1 cellular context compared by ENCODE assay signal in the genomic region with DNA sequence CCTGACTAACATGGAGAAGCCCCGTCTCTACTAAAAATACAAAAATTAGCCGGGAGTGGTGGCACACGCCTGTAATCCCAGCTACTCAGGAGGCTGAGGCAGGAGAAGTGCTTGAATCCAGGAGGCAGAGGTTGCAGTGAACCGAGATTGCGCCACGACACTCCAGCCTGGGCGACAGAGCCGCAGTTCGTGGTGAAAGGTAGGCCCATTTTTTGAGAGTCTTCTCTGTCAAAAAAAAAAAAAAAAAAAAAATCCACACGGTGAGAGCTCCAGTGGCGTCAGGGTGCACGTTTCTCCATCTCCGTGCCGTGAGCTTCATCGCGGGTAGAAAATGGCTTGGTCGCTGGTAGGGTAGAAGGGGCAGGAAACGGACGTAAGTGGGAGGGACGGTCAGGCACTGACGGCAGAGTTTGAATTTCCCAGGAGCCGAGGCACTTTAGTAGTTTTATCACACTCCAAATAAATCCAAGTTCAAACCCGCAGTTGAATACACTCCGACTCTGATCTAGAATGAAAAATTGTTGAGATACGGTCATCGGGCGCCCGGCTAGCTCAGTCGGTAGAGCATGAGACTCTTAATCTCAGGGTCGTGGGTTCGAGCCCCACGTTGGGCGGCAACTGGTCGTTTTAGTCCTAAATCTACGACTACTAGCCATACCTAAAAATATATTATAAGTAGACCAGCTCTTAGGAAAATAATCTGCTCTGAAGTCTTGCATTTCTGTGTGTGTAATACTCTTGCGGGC.
TF ChIP-seq lines count a peak whose summit lies in the region.

No MANE protein-coding gene starts in this region.

TF ChIP-seq in GM12878, 131 proteins besides CTCF, POLR2A, EP300 and RAD21 (continued from another document):
- TF ChIP-seq E4F1 (IDR thresholded peaks at IDR 0.05; ENCODE audit: borderline replicate concordance, partially characterized antibody) (no peak), RBBP5 (conservative IDR thresholded peaks at IDR 0.05) (no peak), KAT2A (conservative IDR thresholded peaks at IDR 0.05; ENCODE audit: control insufficient read depth, low read depth, low read length) (no peak), BCL11A (IDR thresholded peaks at IDR 0.05; ENCODE audit: low read depth, low read length) (no peak), NFYA (IDR thresholded peaks at IDR 0.05; ENCODE audit: borderline replicate concordance, low read depth, low read length) (no peak), KDM1A (IDR thresholded peaks at IDR 0.05; ENCODE audit: borderline replicate concordance) (no peak), CREB1 (IDR thresholded peaks at IDR 0.05; ENCODE audit: low read depth) (0 out of 2 replicates have a peak, but pooled peaks have one; percentile 38), BCL3 (IDR thresholded peaks at IDR 0.05; ENCODE audit: borderline replicate concordance, insufficient read depth, low read depth, low read length, poor library complexity, severe bottlenecking) (no peak), RUNX3 (IDR thresholded peaks at IDR 0.05; ENCODE audit: low read length) (peak; percentile 54), ZNF592 (IDR thresholded peaks at IDR 0.05) (no peak), YBX1 (IDR thresholded peaks at IDR 0.05) (no peak), HDAC2 (IDR thresholded peaks at IDR 0.05) (no peak), SPI1 (IDR thresholded peaks at IDR 0.05; ENCODE audit: borderline replicate concordance, insufficient read depth, low read depth, low read length) (no peak), POLR2AphosphoS5 (IDR thresholded peaks at IDR 0.05; ENCODE audit: low read length) (no peak), CREM (IDR thresholded peaks at IDR 0.05; ENCODE audit: low read depth) (no peak), ZNF384 (IDR thresholded peaks at IDR 0.05; ENCODE audit: borderline replicate concordance, low read depth, low read length) (peak; percentile 60; the same call in 1 of the 2 replicates), GATAD2B (conservative IDR thresholded peaks at IDR 0.05; ENCODE audit: low read depth) (no peak), CHD4 (IDR thresholded peaks at IDR 0.05) (no peak), NRF1 (conservative IDR thresholded peaks at IDR 0.05; ENCODE audit: low read depth, low read length) (no peak), BRCA1 (IDR thresholded peaks at IDR 0.05; ENCODE audit: low read depth, low read length) (no peak), JUNB (IDR thresholded peaks at IDR 0.05) (no peak), ELK1 (IDR thresholded peaks at IDR 0.05; ENCODE audit: low read depth, low read length) (no peak)
- TF ChIP-seq, protein P1, sequence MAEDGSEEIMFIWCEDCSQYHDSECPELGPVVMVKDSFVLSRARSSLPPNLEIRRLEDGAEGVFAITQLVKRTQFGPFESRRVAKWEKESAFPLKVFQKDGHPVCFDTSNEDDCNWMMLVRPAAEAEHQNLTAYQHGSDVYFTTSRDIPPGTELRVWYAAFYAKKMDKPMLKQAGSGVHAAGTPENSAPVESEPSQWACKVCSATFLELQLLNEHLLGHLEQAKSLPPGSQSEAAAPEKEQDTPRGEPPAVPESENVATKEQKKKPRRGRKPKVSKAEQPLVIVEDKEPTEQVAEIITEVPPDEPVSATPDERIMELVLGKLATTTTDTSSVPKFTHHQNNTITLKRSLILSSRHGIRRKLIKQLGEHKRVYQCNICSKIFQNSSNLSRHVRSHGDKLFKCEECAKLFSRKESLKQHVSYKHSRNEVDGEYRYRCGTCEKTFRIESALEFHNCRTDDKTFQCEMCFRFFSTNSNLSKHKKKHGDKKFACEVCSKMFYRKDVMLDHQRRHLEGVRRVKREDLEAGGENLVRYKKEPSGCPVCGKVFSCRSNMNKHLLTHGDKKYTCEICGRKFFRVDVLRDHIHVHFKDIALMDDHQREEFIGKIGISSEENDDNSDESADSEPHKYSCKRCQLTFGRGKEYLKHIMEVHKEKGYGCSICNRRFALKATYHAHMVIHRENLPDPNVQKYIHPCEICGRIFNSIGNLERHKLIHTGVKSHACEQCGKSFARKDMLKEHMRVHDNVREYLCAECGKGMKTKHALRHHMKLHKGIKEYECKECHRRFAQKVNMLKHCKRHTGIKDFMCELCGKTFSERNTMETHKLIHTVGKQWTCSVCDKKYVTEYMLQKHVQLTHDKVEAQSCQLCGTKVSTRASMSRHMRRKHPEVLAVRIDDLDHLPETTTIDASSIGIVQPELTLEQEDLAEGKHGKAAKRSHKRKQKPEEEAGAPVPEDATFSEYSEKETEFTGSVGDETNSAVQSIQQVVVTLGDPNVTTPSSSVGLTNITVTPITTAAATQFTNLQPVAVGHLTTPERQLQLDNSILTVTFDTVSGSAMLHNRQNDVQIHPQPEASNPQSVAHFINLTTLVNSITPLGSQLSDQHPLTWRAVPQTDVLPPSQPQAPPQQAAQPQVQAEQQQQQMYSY (CRISPR knock-in tag; IDR thresholded peaks at IDR 0.05) = no peak
